ENCODE assay signal across 19 cellular contexts in the genomic region with DNA sequence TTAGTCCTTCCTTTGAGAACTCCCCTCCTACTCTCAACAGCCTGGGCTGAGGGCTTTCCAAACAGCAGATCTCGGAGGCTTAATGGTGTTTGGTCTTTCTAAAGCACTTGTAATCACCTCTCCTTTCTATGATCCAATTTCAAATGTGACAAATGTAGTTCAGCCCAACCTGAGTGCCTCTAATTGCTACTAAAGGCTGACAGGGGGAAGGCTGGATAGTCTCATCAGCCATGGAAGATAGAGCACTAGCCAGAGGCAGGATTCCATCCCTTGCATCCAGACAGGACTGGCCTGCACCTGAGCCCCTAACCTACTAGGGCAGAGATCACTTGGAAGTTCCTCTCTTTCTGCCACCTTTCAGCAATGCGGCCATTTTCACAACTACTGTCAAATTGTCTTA.
DNase-seq lines count a peak whose midpoint lies in the region; ATAC-seq, FAIRE-seq and TF ChIP-seq lines count a peak whose summit lies in the region.
"Had no signal": no experiment of that assay in that cellular context is flagged by ENCODE, and none has a peak within 500 bp of the region (broad histone marks: within the 10 kb centered on the region; RNA-seq: fewer than 3 reads in every experiment).

No MANE protein-coding gene starts in this region.

- TF ChIP-seq POLR2A in right lobe of liver (IDR thresholded peaks at IDR 0.05), result no peak

- no peaks in the 10 kb centered on the region for H3K27me3 ChIP-seq in right lobe of liver
- H3K27me3 ChIP-seq: brain microvascular endothelial cell, foreskin keratinocyte had no signal

- no peak overlapping the region for H3K27ac Mint-ChIP-seq in activated naive CD4-positive, alpha-beta T cell treated with anti-CD3 and anti-CD28 coated beads for 36 hours
- H3K27ac Mint-ChIP-seq: CD4-positive, CD25-positive, alpha-beta regulatory T cell; mesothelial cell of epicardium had no signal

- intact Hi-C loops in right lobe of liver (cut with DNase I), result no loop called here
- intact Hi-C loops in activated naive CD4-positive, alpha-beta T cell treated with anti-CD3 and anti-CD28 coated beads for 36 hours (cut with micrococcal nuclease), result no loop called here

- no peak for FAIRE-seq in HTR-8/SVneo (lab: Jason Lieb, UNC)
- FAIRE-seq: H1 had no signal

- H3K4me1 ChIP-seq in right lobe of liver, result no peaks in the 10 kb centered on the region

- no peaks in the 10 kb centered on the region for H3K9me3 ChIP-seq in right lobe of liver

- CTCF ChIA-PET in activated naive CD4-positive, alpha-beta T cell treated with anti-CD3 and anti-CD28 coated beads for 36 hours (lab: Charles Lee), result interaction anchor here (1.5 kb wide), 1 partner anchor 17 kb away, joined by 5 read pairs; no protein-coding TSS in a partner anchor

- H3K4me3 Mint-ChIP-seq in activated naive CD4-positive, alpha-beta T cell treated with anti-CD3 and anti-CD28 coated beads for 36 hours, result no peak overlapping the region
- H3K4me3 Mint-ChIP-seq: CD4-positive, CD25-positive, alpha-beta regulatory T cell; mesothelial cell of epicardium had no signal

- H3K27me3 Mint-ChIP-seq in activated naive CD4-positive, alpha-beta T cell treated with anti-CD3 and anti-CD28 coated beads for 36 hours (ENCODE audit: low read depth), result peaks cover 27% of the 10 kb centered on the region

- no peak overlapping the region for H3K4me3 ChIP-seq in right lobe of liver
- H3K4me3 ChIP-seq: coronary artery had no signal

- DNase-seq in DMS153 (lab: John Stamatoyannopoulos, UW), result peak; percentile 31
- DNase-seq in NCI-H128 (lab: John Stamatoyannopoulos, UW; ENCODE audit: unreplicated experiment), result peak; percentile 76
- DNase-seq in NCI-H510A treated with DMSO at 0.1 percent for 48 hours (lab: John Stamatoyannopoulos, UW), result peak; percentile 78
- no peak for DNase-seq in epithelial cell of prostate (ENCODE audit: low read depth, low spot score)
- DNase-seq in stimulated activated CD4-positive, alpha-beta T cell treated with anti-CD3 and anti-CD28 coated beads, Interleukin-2, amount 100 ng/mL, for 48 hours, result no peak
- DNase-seq in right lobe of liver, result no peak
- no peak for DNase-seq in activated naive CD4-positive, alpha-beta T cell treated with anti-CD3 and anti-CD28 coated beads for 36 hours
- DNase-seq in HTR-8/SVneo (ENCODE audit: insufficient read length, low spot score), result no peak
- DNase-seq: brain microvascular endothelial cell; CD4-positive, CD25-positive, alpha-beta regulatory T cell; NCI-H446; PC-3; retina; stimulated activated naive CD4-positive, alpha-beta T cell; T1000 had no signal

- H3K36me3 Mint-ChIP-seq in activated naive CD4-positive, alpha-beta T cell treated with anti-CD3 and anti-CD28 coated beads for 36 hours (ENCODE audit: low read depth), result no peaks in the 10 kb centered on the region
- H3K36me3 Mint-ChIP-seq: CD4-positive, CD25-positive, alpha-beta regulatory T cell; mesothelial cell of epicardium had no signal

- no peaks in the 10 kb centered on the region for H3K9me3 Mint-ChIP-seq in activated naive CD4-positive, alpha-beta T cell treated with anti-CD3 and anti-CD28 coated beads for 36 hours
- H3K9me3 Mint-ChIP-seq: mesothelial cell of epicardium had no signal

- 42% methylated on average over 2 of the region's 2 CpGs for WGBS in right lobe of liver (ENCODE audit: insufficient coverage, low coverage, low lambda C conversion rate, missing lambda C conversion rate)

- TF ChIP-seq CTCF in right lobe of liver (IDR thresholded peaks at IDR 0.05), result no peak

- no peaks in the 10 kb centered on the region for H3K36me3 ChIP-seq in right lobe of liver
- H3K36me3 ChIP-seq: brain microvascular endothelial cell had no signal

- no peak for ATAC-seq in right lobe of liver
- ATAC-seq: foreskin keratinocyte, PC-3 had no signal

- H3K27ac ChIP-seq in epithelial cell of prostate, result peak overlapping the region; percentile 61
- H3K27ac ChIP-seq in right lobe of liver, result no peak overlapping the region
- H3K27ac ChIP-seq: brain microvascular endothelial cell, coronary artery, foreskin keratinocyte had no signal

- H3K4me1 Mint-ChIP-seq in activated naive CD4-positive, alpha-beta T cell treated with anti-CD3 and anti-CD28 coated beads for 36 hours (ENCODE audit: low read depth), result no peaks in the 10 kb centered on the region
- H3K4me1 Mint-ChIP-seq: CD4-positive, CD25-positive, alpha-beta regulatory T cell had no signal

Comparison
In these comparisons a context has a peak if more than half of its experiments do, and no peak if none do; other contexts are left out.
1. DNase-seq: peak in DMS153 (single experiment), NCI-H128 (single experiment) and NCI-H510A treated with DMSO at 0.1 percent for 48 hours (single experiment); none in epithelial cell of prostate (single experiment), stimulated activated CD4-positive, alpha-beta T cell treated with anti-CD3 and anti-CD28 coated beads, Interleukin-2, amount 100 ng/mL, for 48 hours (0 of 2), right lobe of liver (0 of 3), activated naive CD4-positive, alpha-beta T cell treated with anti-CD3 and anti-CD28 coated beads for 36 hours (single experiment) and HTR-8/SVneo (single experiment).